8 cellular contexts compared by ENCODE assay signal in the genomic region with DNA sequence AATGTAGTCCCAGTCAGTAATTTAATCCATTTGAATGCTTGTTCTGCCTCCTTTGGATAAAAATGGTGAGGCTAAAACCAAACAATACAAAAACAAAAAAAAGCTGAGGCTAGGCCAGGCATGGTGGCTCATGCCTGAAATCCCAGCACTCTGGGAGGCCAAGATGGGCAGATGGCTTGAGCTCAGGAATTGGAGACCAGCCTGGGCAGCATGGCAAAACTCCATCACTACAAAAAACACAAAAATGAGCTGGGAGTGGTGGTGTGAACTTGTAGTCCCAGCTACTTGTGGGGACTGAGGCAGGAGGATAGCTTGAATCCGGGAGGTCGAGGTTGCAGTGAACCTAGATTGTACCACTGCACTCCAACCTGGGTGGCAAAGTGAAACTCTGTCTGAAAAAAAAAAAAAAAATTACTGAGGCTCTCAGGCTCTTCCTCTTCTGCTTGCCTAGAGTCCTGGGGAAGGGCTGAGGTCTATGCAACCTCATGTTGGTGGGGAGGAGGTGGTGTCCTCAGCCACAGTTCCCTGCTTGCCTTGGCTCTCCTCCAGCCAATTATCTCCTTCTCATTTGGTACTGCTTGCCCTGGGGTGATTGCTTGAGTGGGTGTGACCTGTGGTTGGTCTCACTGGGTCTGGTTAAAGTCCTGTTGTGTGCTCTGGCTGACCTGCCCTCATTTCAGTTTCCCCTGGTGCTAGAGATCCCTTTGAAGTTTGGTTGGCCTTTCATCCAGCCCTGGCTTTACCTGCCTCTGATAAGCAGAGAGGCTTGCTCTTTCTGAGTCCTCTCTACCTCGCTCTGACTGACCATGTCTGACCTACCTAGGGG. TPM values are rescaled to one million over a fixed set of nuclear protein-coding genes. Genes with fewer than 3 reads are reported as not detected.
DNase-seq lines count a peak whose midpoint lies in the region; ATAC-seq and TF ChIP-seq lines count a peak whose summit lies in the region.

No MANE protein-coding gene starts in this region.

- CTCF ChIA-PET in HEK293 (lab: Yijun Ruan, JAX): no interaction called here

- peak; percentile 78 for ATAC-seq in central memory CD8-positive, alpha-beta T cell (replicated peaks; ENCODE audit: extremely low read depth, poor library complexity, severe bottlenecking)

- no peaks in the 10 kb centered on the region for H3K27me3 Mint-ChIP-seq in central memory CD8-positive, alpha-beta T cell

- peak; percentile 23 for DNase-seq in NK-92 treated with Interleukin-12 subunit alpha and Interleukin-12 subunit beta, amount 100 ng/mL, for 24 hours (lab: John Stamatoyannopoulos, UW)
- no peak for DNase-seq in NK-92 (lab: John Stamatoyannopoulos, UW; ENCODE audit: unreplicated experiment)
- DNase-seq in central memory CD8-positive, alpha-beta T cell (ENCODE audit: low spot score in 2 of 2): peak in 1 of 2 donors; percentile 28
- DNase-seq in GM23248: no peak
- no peak for DNase-seq in NCI-H187 (lab: John Stamatoyannopoulos, UW)
- no peak for DNase-seq in NCI-H187 treated with DMSO at 0.1 percent for 48 hours (lab: John Stamatoyannopoulos, UW)

- 93 to 100% methylated on average over 3 of the region's 3 CpGs for WGBS in GM23248 (ENCODE audit: low coverage in 1 of 2, low lambda C conversion rate in 2 of 2, missing lambda C conversion rate in 2 of 2), 2 experiments

- peaks cover 3% of the 10 kb centered on the region for H3K36me3 Mint-ChIP-seq in central memory CD8-positive, alpha-beta T cell (ENCODE audit: insufficient read depth)

- H4K20me1 ChIP-seq in Loucy (ENCODE audit: insufficient read depth, low read length, poor library complexity, severe bottlenecking) (no peaks in the 10 kb centered on the region), GM23248 (ENCODE audit: insufficient read depth) (no peaks in the 10 kb centered on the region)

- peak overlapping the region; percentile 57 for H3K4me2 ChIP-seq in Loucy (ENCODE audit: low read depth, low read length, poor library complexity, severe bottlenecking)
- H3K4me2 ChIP-seq in GM23248 (ENCODE audit: unreplicated experiment): no peak overlapping the region

- POLR2A ChIA-PET in HEK293 (lab: Yijun Ruan, JAX): interaction anchor here (0.7 kb wide), 1 partner anchor 110 kb away, joined by 5 read pairs; no protein-coding TSS in a partner anchor

- no peak for TF ChIP-seq CTCF in HEK293 (tag by site-specific recombination; IDR thresholded peaks at IDR 0.05)
- no peak for TF ChIP-seq CTCF in Loucy (conservative IDR thresholded peaks at IDR 0.05; ENCODE audit: low read length)

- peak overlapping the region; percentile 86 for H3K27ac Mint-ChIP-seq in central memory CD8-positive, alpha-beta T cell (ENCODE audit: low read depth)

- no peaks in the 10 kb centered on the region for H3K9me2 ChIP-seq in Loucy (replicated peaks; ENCODE audit: low read depth, low read length)
- no peaks in the 10 kb centered on the region for H3K9me2 ChIP-seq in GM23248 (ENCODE audit: insufficient read depth)

- H3F3A ChIP-seq in Loucy (ENCODE audit: low read depth) (peaks cover 22% of the 10 kb centered on the region), GM23248 (ENCODE audit: insufficient read depth) (peaks cover 26% of the 10 kb centered on the region)

- H3K9ac ChIP-seq in Loucy (ENCODE audit: low read depth, low read length, poor library complexity, severe bottlenecking) (peak overlapping the region; percentile 53), GM23248 (no peak overlapping the region)

- peak overlapping the region; percentile 76 for H2AFZ ChIP-seq in Loucy (ENCODE audit: low read length)
- H2AFZ ChIP-seq in GM23248: no peak overlapping the region

- H3K36me3 ChIP-seq in HEK293 (ENCODE audit: control insufficient read depth in 2 of 2, insufficient read depth in 1 of 2, low read length in 2 of 2) (no peaks in the 10 kb centered on the region), Loucy (ENCODE audit: insufficient read depth, low read length) (no peaks in the 10 kb centered on the region), GM23248 (ENCODE audit: low read depth) (no peaks in the 10 kb centered on the region)

- H3K27me3 ChIP-seq in Loucy (ENCODE audit: insufficient read depth, low read length, poor library complexity, severe bottlenecking): no peaks in the 10 kb centered on the region
- H3K27me3 ChIP-seq in GM23248 (replicated peaks; ENCODE audit: insufficient read depth): no peaks in the 10 kb centered on the region

- in situ Hi-C loops in GM23248 (cut with MboI): no loop called here

- H3K9me3 Mint-ChIP-seq in central memory CD8-positive, alpha-beta T cell: no peaks in the 10 kb centered on the region

- H3K4me1 ChIP-seq in HEK293 (ENCODE audit: control insufficient read depth, insufficient read depth, low read length) (peaks cover 7% of the 10 kb centered on the region), Loucy (ENCODE audit: insufficient read depth, low read length, poor library complexity, severe bottlenecking) (peaks cover 55% of the 10 kb centered on the region), GM23248 (ENCODE audit: insufficient read depth) (peaks cover 26% of the 10 kb centered on the region)

- H3K4me1 Mint-ChIP-seq in central memory CD8-positive, alpha-beta T cell: peaks cover 53% of the 10 kb centered on the region

- H3K79me2 ChIP-seq in Loucy (ENCODE audit: insufficient read depth, low read length) (no peaks in the 10 kb centered on the region), GM23248 (ENCODE audit: insufficient read depth) (no peaks in the 10 kb centered on the region)

- H3K9me3 ChIP-seq in HEK293 (ENCODE audit: control insufficient read depth, insufficient read depth, low read depth, low read length) (no peaks in the 10 kb centered on the region), Loucy (ENCODE audit: insufficient read depth, low read depth, low read length) (no peaks in the 10 kb centered on the region), GM23248 (ENCODE audit: low read depth) (no peaks in the 10 kb centered on the region)

- H3K4me3 ChIP-seq in HEK293 (ENCODE audit: low read depth, low read length) (no peak overlapping the region), Loucy (ENCODE audit: low read length, poor library complexity, severe bottlenecking) (peak overlapping the region; percentile 33), GM23248 (no peak overlapping the region)

- peak overlapping the region; percentile 50 for H3K4me3 Mint-ChIP-seq in central memory CD8-positive, alpha-beta T cell

- peak overlapping the region; percentile 6; the same call in 1 of the 2 replicates for H3K27ac ChIP-seq in HEK293 (ENCODE audit: extremely low read depth, low read depth, low read length)
- no peak overlapping the region for H3K27ac ChIP-seq in GM23248

TF ChIP-seq in HEK293, 187 proteins besides CTCF, POLR2A, EP300 and RAD21 (continues in another document):
- no peak for TF ChIP-seq PBX3 (CRISPR knock-in tag; IDR thresholded peaks at IDR 0.05)
- no peak for TF ChIP-seq HIC1 (tag by site-specific recombination; IDR thresholded peaks at IDR 0.05)
- TF ChIP-seq ZNF24 (tag by site-specific recombination; IDR thresholded peaks at IDR 0.05): no peak
- TF ChIP-seq ZNF600 (tag by site-specific recombination; IDR thresholded peaks at IDR 0.05): no peak
- TF ChIP-seq ZNF121 (tag by site-specific recombination; IDR thresholded peaks at IDR 0.05): no peak
- TF ChIP-seq ZEB2 (tag by site-specific recombination; IDR thresholded peaks at IDR 0.05): 0 out of 2 replicates have a peak, but pooled peaks have one; percentile 12

RNA-seq across cellular contexts. Expression of gene S1PR1, which starts 20.9 kb away (rescaled TPM):
- total RNA-seq in GM23248 (2014; rRNA removed; shearing (Covaris generic)): 42.6 and 44.3 TPM in 2 replicates
- 48.5 and 52.2 TPM in 2 replicates for polyA plus RNA-seq in GM23248 (2016; fragmentation: Nextera tagmentation; extraction: Ambion mirVana)
